In genomic region chr4:133483600-133484246, GRCh38 we compare ENCODE assay signal across 9 cellular contexts.
DNase-seq lines count a peak whose midpoint lies in the region; ATAC-seq and TF ChIP-seq lines count a peak whose summit lies in the region.
"Had no signal": no experiment of that assay in that cellular context is flagged by ENCODE, and none has a peak within 500 bp of the region (broad histone marks: within the 10 kb centered on the region; RNA-seq: fewer than 3 reads in every experiment).

No MANE protein-coding gene starts in this region.

- H3K9me3 Mint-ChIP-seq in progenitor cell of endocrine pancreas (ENCODE audit: low read depth), result peaks cover 7% of the 10 kb centered on the region
- peaks cover 5 to 7% of the 10 kb centered on the region in 2 donors for H3K9me3 Mint-ChIP-seq in stimulated activated naive CD8-positive, alpha-beta T cell treated with anti-CD3 and anti-CD28 coated beads, Interleukin-15, amount 100 ng/mL, for 72 hours

- no peaks in the 10 kb centered on the region for H3K27me3 ChIP-seq in gastrocnemius medialis

- DNase-seq in NCI-H1417 (lab: John Stamatoyannopoulos, UW), result peak in 2 of 3 experiments; percentile 1 to 55
- DNase-seq in NCI-H1417 treated with DMSO at 0.1 percent for 48 hours (lab: John Stamatoyannopoulos, UW), result no peak
- DNase-seq in NCI-H82 treated with DMSO at 0.1 percent for 48 hours (lab: John Stamatoyannopoulos, UW; ENCODE audit: unreplicated experiment), result peak; percentile 7
- peak; percentile 22 for DNase-seq in epithelial cell of proximal tubule (ENCODE audit: low read depth)
- DNase-seq in progenitor cell of endocrine pancreas (ENCODE audit: low spot score, unreplicated experiment), result no peak
- DNase-seq in gastrocnemius medialis, result no peak
- DNase-seq in stimulated activated naive CD8-positive, alpha-beta T cell treated with anti-CD3 and anti-CD28 coated beads, Interleukin-15, amount 100 ng/mL, for 72 hours, result no peak
- DNase-seq: activated gamma-delta T cell had no signal

- no peak overlapping the region for H3K27ac Mint-ChIP-seq in progenitor cell of endocrine pancreas
- no peak overlapping the region for H3K27ac Mint-ChIP-seq in stimulated activated naive CD8-positive, alpha-beta T cell treated with anti-CD3 and anti-CD28 coated beads, Interleukin-15, amount 100 ng/mL, for 72 hours

- H3K4me1 Mint-ChIP-seq in progenitor cell of endocrine pancreas (ENCODE audit: low read depth), result no peaks in the 10 kb centered on the region
- no peaks in the 10 kb centered on the region for H3K4me1 Mint-ChIP-seq in stimulated activated naive CD8-positive, alpha-beta T cell treated with anti-CD3 and anti-CD28 coated beads, Interleukin-15, amount 100 ng/mL, for 72 hours

- H3K4me3 Mint-ChIP-seq in progenitor cell of endocrine pancreas (ENCODE audit: low read depth), result no peak overlapping the region
- H3K4me3 Mint-ChIP-seq in stimulated activated naive CD8-positive, alpha-beta T cell treated with anti-CD3 and anti-CD28 coated beads, Interleukin-15, amount 100 ng/mL, for 72 hours, result no peak overlapping the region

- no peaks in the 10 kb centered on the region for H3K9me3 ChIP-seq in gastrocnemius medialis

- intact Hi-C loops in gastrocnemius medialis (cut with DNase I; ENCODE audit: low total_unique reads), result loop anchor here (2.0 kb wide), 1 partner anchor 47 kb away; no protein-coding TSS in a partner anchor

- H3K4me3 ChIP-seq in epithelial cell of proximal tubule (ENCODE audit: low read depth, low read length) (no peak overlapping the region), gastrocnemius medialis (no peak overlapping the region)

- H3K27ac ChIP-seq in gastrocnemius medialis, result no peak overlapping the region

- no peaks in the 10 kb centered on the region for H3K4me1 ChIP-seq in gastrocnemius medialis

- TF ChIP-seq CTCF in epithelial cell of proximal tubule (conservative IDR thresholded peaks at IDR 0.05; ENCODE audit: low read depth, low read length) (peak; percentile 68), progenitor cell of endocrine pancreas (IDR thresholded peaks at IDR 0.05; ENCODE audit: unreplicated experiment) (peak; percentile 62), gastrocnemius medialis (IDR thresholded peaks at IDR 0.05 in 4 of 5, conservative IDR thresholded peaks at IDR 0.05 in 1 of 5) (no peak)

- in situ Hi-C loops in gastrocnemius medialis (cut with MboI; ENCODE audit: low sequenced_read_pairs in 4 of 4), result no loop called here

- TF ChIP-seq POLR2A in gastrocnemius medialis (IDR thresholded peaks at IDR 0.05), result no peak

- no peaks in the 10 kb centered on the region for H3K36me3 ChIP-seq in gastrocnemius medialis

- ATAC-seq in HG02885 (IDR thresholded peaks at IDR 0.05; ENCODE audit: poor library complexity, unreplicated experiment) (no peak), gastrocnemius medialis (no peak)
- no peak for ATAC-seq in stimulated activated naive CD8-positive, alpha-beta T cell treated with anti-CD3 and anti-CD28 coated beads, Interleukin-15, amount 100 ng/mL, for 72 hours

- H3K36me3 Mint-ChIP-seq in progenitor cell of endocrine pancreas (ENCODE audit: insufficient read depth), result no peaks in the 10 kb centered on the region

- H3K27me3 Mint-ChIP-seq in progenitor cell of endocrine pancreas, result no peaks in the 10 kb centered on the region
- H3K27me3 Mint-ChIP-seq in stimulated activated naive CD8-positive, alpha-beta T cell treated with anti-CD3 and anti-CD28 coated beads, Interleukin-15, amount 100 ng/mL, for 72 hours, result no peaks in the 10 kb centered on the region

Comparison
In these comparisons a context has a peak if more than half of its experiments do, and no peak if none do; other contexts are left out.
1. DNase-seq: peak in NCI-H1417 (2 of 3), NCI-H82 treated with DMSO at 0.1 percent for 48 hours (single experiment) and epithelial cell of proximal tubule (single experiment); none in NCI-H1417 treated with DMSO at 0.1 percent for 48 hours (single experiment), progenitor cell of endocrine pancreas (single experiment), gastrocnemius medialis (0 of 2) and stimulated activated naive CD8-positive, alpha-beta T cell treated with anti-CD3 and anti-CD28 coated beads, Interleukin-15, amount 100 ng/mL, for 72 hours (0 of 2).
2. CTCF ChIP-seq: peak in epithelial cell of proximal tubule (single experiment) and progenitor cell of endocrine pancreas (single experiment); none in gastrocnemius medialis (0 of 5).